ENCODE assay signal across 1 cellular context in genomic region chr5:38458174-38458573, GRCh38.
TF ChIP-seq lines count a peak whose summit lies in the region.

No MANE protein-coding gene starts in this region.

TF ChIP-seq in H1, 55 proteins besides CTCF, POLR2A, EP300 and RAD21 (continued from another document):
- no peak for TF ChIP-seq CHD7 (IDR thresholded peaks at IDR 0.05; ENCODE audit: insufficient replicate concordance, low read length)
- no peak for TF ChIP-seq EZH2 (IDR thresholded peaks at IDR 0.05; ENCODE audit: low read depth, low read length, severe bottlenecking)
- no peak for TF ChIP-seq POU5F1 (IDR thresholded peaks at IDR 0.05; ENCODE audit: low read depth, low read length)
- no peak for TF ChIP-seq TAF7 (optimal IDR thresholded peaks at IDR 0.05; ENCODE audit: borderline replicate concordance, low read depth, low read length)
- TF ChIP-seq ATF3 (IDR thresholded peaks at IDR 0.05; ENCODE audit: insufficient read depth, low read depth, low read length): no peak
TF ChIP-seq in H1: peak in this region for 0.
